In the genomic region with DNA sequence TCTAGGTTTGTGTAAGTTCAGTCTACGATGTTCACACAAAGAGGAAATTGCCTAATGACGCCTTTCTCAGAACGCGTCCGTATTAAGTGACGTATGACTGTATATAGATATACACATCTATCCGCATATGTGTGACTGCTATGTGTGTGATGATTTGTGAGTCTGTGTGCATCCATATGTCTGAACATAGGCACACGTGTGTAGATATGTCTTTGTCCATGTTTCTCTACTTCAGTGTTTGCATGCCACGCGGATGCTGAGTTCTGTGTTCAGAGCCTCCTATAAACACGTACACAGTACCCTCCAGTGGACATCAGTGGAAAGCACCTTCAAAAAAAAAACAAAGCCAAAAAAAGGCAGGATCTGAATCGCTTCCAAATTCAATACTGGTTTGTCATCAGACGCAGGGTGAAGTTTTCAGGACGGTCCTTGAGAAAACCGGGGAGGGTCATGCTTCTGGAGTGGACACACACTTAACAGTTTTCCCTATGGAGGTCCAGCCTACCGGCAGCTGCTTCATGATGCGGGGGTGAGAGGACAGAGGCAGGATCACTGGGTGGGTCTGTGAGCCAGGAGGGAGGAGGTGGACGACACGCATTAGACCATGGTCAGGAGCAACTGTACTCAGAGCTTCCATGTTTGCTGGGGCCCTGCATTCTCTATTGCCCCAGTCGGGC, we compare ENCODE assay signal across 1 cellular context.
TF ChIP-seq lines count a peak whose summit lies in the region.

No MANE protein-coding gene starts in this region.

TF ChIP-seq in GM23338, 12 proteins besides CTCF, POLR2A, EP300 and RAD21 (continued from another document):
- TF ChIP-seq, protein P1, sequence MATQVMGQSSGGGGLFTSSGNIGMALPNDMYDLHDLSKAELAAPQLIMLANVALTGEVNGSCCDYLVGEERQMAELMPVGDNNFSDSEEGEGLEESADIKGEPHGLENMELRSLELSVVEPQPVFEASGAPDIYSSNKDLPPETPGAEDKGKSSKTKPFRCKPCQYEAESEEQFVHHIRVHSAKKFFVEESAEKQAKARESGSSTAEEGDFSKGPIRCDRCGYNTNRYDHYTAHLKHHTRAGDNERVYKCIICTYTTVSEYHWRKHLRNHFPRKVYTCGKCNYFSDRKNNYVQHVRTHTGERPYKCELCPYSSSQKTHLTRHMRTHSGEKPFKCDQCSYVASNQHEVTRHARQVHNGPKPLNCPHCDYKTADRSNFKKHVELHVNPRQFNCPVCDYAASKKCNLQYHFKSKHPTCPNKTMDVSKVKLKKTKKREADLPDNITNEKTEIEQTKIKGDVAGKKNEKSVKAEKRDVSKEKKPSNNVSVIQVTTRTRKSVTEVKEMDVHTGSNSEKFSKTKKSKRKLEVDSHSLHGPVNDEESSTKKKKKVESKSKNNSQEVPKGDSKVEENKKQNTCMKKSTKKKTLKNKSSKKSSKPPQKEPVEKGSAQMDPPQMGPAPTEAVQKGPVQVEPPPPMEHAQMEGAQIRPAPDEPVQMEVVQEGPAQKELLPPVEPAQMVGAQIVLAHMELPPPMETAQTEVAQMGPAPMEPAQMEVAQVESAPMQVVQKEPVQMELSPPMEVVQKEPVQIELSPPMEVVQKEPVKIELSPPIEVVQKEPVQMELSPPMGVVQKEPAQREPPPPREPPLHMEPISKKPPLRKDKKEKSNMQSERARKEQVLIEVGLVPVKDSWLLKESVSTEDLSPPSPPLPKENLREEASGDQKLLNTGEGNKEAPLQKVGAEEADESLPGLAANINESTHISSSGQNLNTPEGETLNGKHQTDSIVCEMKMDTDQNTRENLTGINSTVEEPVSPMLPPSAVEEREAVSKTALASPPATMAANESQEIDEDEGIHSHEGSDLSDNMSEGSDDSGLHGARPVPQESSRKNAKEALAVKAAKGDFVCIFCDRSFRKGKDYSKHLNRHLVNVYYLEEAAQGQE (IDR thresholded peaks at IDR 0.05; ENCODE audit: unreplicated experiment): no peak
- no peak for TF ChIP-seq EZH2 (IDR thresholded peaks at IDR 0.05; ENCODE audit: low read depth, unreplicated experiment)
- TF ChIP-seq EZH2phosphoT487 (IDR thresholded peaks at IDR 0.05; ENCODE audit: unreplicated experiment): no peak
- TF ChIP-seq ZNF331 (CRISPR knock-in tag; IDR thresholded peaks at IDR 0.05; ENCODE audit: low read depth): no peak
